In the genomic region with DNA sequence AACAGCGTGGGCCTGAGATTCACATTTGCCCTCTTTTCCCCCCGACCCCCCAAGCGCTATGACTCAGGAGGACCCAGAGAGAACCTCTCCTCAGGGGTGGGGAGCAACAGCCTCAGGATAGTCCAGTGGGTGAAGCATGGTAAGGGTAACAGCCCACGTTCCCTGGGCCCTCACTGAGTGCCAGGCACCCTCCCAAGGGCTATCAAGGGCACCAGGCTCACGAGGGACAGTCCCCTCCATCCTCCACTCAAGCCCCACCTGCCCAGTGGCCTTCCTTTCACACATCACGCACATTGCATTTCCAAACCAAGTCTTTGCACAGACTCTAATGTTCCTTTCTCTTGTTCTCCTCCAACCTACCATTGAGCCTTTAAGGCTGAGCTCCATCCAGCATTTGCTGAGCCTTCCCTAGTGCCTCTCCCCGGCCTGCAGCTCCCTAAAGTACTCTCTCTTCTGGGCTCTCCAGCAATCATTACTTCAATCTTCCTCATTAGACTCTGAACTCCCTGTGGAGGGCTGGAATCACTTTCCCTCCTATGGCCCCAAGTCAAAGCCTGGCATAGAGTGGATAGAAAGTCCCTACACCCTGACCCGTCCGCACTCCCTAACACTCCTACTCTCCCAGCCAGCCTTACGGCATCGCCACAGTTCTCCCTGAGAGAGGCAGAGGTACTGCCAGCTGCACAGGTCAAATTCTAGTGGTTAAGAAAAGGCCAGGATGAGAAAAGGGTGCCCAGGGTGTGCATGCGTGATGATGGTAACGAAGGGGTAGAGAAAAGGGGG, we compare ENCODE assay signal across 7 cellular contexts.
A peak's percentile ranks its signal among the peaks of the same experiment; 100 is the strongest.
DNase-seq lines count a peak whose midpoint lies in the region; ATAC-seq, FAIRE-seq and TF ChIP-seq lines count a peak whose summit lies in the region.

No MANE protein-coding gene starts in this region.

- TF ChIP-seq CTCF in GM12875 (IDR thresholded peaks at IDR 0.05; ENCODE audit: borderline replicate concordance, insufficient read depth, low read depth, low read length): no peak

- no peaks in the 10 kb centered on the region for H3K9me3 ChIP-seq in muscle layer of colon (ENCODE audit: low read length)

- ATAC-seq in HG02981 (IDR thresholded peaks at IDR 0.05; ENCODE audit: unreplicated experiment): no peak

- H3K36me3 ChIP-seq in muscle layer of colon (ENCODE audit: insufficient read depth, low read length): peaks cover 34% of the 10 kb centered on the region

- H3K27ac ChIP-seq in cingulate gyrus (ENCODE audit: low read depth, low read length) (peak overlapping the region; percentile 75), muscle layer of colon (ENCODE audit: low read depth, low read length) (peak overlapping the region; percentile 85)

- H3K27me3 ChIP-seq in muscle layer of colon (ENCODE audit: control insufficient read depth in 1 of 2, insufficient read depth in 2 of 2, low read length in 2 of 2): no peaks in the 10 kb centered on the region

- H3K4me3 ChIP-seq in GM12875 (ENCODE audit: low read depth, low read length): peak overlapping the region; percentile 98
- peak overlapping the region; percentile 81 to 88 for H3K4me3 ChIP-seq in muscle layer of colon (ENCODE audit: low read depth in 1 of 2, low read length in 2 of 2)

- DNase-seq in NCI-H1092 treated with DMSO at 0.1 percent for 48 hours (lab: John Stamatoyannopoulos, UW): peak; percentile 52
- no peak for DNase-seq in HTR-8/SVneo (ENCODE audit: insufficient read length, low spot score)
- DNase-seq in HK-2 (ENCODE audit: unreplicated experiment): no peak

- peak overlapping the region; percentile 68 for H3K9ac ChIP-seq in muscle layer of colon (ENCODE audit: low read length)

- no peak for FAIRE-seq in HTR-8/SVneo (lab: Jason Lieb, UNC)

- peaks cover 23% of the 10 kb centered on the region for H3K4me1 ChIP-seq in muscle layer of colon (ENCODE audit: insufficient read depth, low read length)
